In the genomic region with DNA sequence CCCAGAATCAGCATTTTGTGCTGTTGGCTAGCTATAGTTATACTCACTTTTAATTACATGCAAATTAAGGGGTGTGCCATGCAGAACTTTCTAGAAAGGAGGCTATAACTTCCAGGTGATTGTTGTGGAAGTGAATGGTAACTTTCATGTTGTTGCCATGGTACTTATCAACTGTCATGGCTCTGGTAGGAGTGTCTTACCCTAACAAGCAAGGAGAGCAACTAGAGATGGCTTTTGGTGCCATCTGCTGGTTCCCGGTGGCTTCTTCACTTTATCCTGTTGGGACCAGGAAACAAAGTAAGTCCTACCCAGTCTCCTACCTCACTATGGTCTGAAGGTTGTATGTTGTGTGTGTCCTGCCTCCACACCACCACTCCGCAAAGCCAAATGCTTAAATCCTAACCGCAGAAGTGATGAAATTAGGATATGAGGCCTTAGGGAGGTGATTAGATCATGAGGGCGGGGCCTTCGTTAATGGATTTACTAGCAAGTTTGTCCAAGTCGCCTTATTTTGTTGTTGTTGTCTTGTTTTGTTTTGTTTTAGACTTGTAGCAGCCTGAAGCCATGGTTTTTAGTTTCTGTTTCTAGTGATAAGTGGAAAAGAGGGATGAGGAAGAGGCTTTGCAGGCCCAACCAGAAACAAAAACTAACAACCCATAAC, we compare ENCODE assay signal across 8 cellular contexts. TPM values are rescaled to one million over a fixed set of nuclear protein-coding genes. Genes with fewer than 3 reads are reported as not detected.
DNase-seq lines count a peak whose midpoint lies in the region; ATAC-seq and TF ChIP-seq lines count a peak whose summit lies in the region.

No MANE protein-coding gene starts in this region.

- H3K9me3 ChIP-seq in colonic mucosa: no peaks in the 10 kb centered on the region

- ATAC-seq in HG03565 (IDR thresholded peaks at IDR 0.05; ENCODE audit: unreplicated experiment): peak; percentile 52
- ATAC-seq in left lobe of liver: peak; percentile 56
- no peak for ATAC-seq in HG03442 (IDR thresholded peaks at IDR 0.05; ENCODE audit: unreplicated experiment)

- DNase-seq in GM03348 (ENCODE audit: low spot score) (peak; percentile 77), NCI-H748 (lab: John Stamatoyannopoulos, UW; ENCODE audit: unreplicated experiment) (peak; percentile 81), colonic mucosa (peak; percentile 92), left lobe of liver (ENCODE audit: low spot score) (peak; percentile 81)
- peak; percentile 89 for DNase-seq in activated CD4-positive, alpha-beta T cell treated with anti-CD3 and anti-CD28 coated beads for 48 hours
- peak; percentile 86 for DNase-seq in stimulated activated CD4-positive, alpha-beta T cell treated with anti-CD3 and anti-CD28 coated beads, Interleukin-4, amount 100 ng/mL, for 24 hours

- no peaks in the 10 kb centered on the region for H3K36me3 ChIP-seq in colonic mucosa

- TF ChIP-seq CTCF in colonic mucosa (IDR thresholded peaks at IDR 0.05): peak; percentile 70

- peak overlapping the region; percentile 23 for H3K27ac ChIP-seq in colonic mucosa

- no peak overlapping the region for H3K4me3 ChIP-seq in colonic mucosa

- H3K27me3 ChIP-seq in colonic mucosa: no peaks in the 10 kb centered on the region

- no peak overlapping the region for H3K9ac ChIP-seq in colonic mucosa (ENCODE audit: low read depth in 2 of 2, low read length in 2 of 2)

- intact Hi-C loops in colonic mucosa (cut with DNase I): loop anchor here (5.0 to 10.0 kb wide), 2 partner anchors 589 to 661 kb away; no protein-coding TSS in a partner anchor

- no peaks in the 10 kb centered on the region for H3K4me1 ChIP-seq in colonic mucosa

RNA-seq across cellular contexts. Expression of gene FBXL12, which starts 22.6 kb away (rescaled TPM):
- total RNA-seq in colonic mucosa (10 to 100 TPM; 30.5 to 30.7 TPM), left lobe of liver (12.1 TPM)

RNA-seq across cellular contexts. Expression of gene ZNF846, which starts 27.7 kb away (rescaled TPM):
- 10 to 100 TPM in 1 of 2 donors, 1 to 10 TPM in 1; 9.2 to 10.5 TPM for total RNA-seq in colonic mucosa
- total RNA-seq in left lobe of liver: 6.3 TPM

RNA-seq across cellular contexts. Expression of gene UBL5, which starts 31.5 kb away (rescaled TPM):
- total RNA-seq in colonic mucosa (100 to 1,000 TPM; 316 to 384 TPM), left lobe of liver (151 TPM)

RNA-seq across cellular contexts. Expression of gene PIN1, which starts 38.9 kb away (rescaled TPM):
- total RNA-seq in colonic mucosa: 10 to 100 TPM; 47.9 to 88.3 TPM
- 31.6 TPM for total RNA-seq in left lobe of liver
